In the genomic region with DNA sequence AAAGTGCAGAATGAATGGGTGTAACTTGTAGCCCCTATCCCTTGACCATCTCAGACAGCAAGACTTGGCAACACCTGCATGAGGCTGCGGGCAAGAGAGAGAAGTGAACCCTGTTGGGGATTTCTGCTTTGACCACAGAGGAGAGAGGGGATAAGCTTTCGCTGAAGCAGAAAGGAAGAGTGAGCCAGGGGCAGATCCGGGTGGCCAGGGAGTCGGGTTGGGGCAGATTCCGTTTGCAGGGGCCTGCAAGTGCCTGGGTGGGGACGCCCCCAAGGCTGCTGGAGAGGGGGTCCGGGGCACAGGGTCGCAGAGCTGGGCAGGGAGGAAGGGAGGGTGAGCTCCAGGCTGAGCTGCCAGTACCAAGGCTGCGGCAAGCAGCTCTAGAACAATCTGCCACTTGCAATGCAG, we compare ENCODE assay signal across 8 cellular contexts. TPM values are rescaled to one million over a fixed set of nuclear protein-coding genes. Genes with fewer than 3 reads are reported as not detected.
DNase-seq lines count a peak whose midpoint lies in the region; ATAC-seq, FAIRE-seq and TF ChIP-seq lines count a peak whose summit lies in the region.

No MANE protein-coding gene starts in this region.

- no TSS peak for BruUV-seq in Caco-2 (replicated peaks; lab: Mats Ljungman, UMichigan)

- H3K36me3 ChIP-seq in Caco-2 (ENCODE audit: control insufficient read depth, insufficient read depth, low read length) (no peaks in the 10 kb centered on the region), bronchial epithelial cell (ENCODE audit: control insufficient read depth, insufficient read depth, low read length) (no peaks in the 10 kb centered on the region), ascending aorta (no peaks in the 10 kb centered on the region)

- peak overlapping the region; percentile 68 for H3K4me3 Mint-ChIP-seq in Caco-2 (ENCODE audit: unreplicated experiment)

- no peaks in the 10 kb centered on the region for H3K9me3 Mint-ChIP-seq in Caco-2 (ENCODE audit: unreplicated experiment)

- H3K4me1 ChIP-seq in Caco-2 (peaks cover 8% of the 10 kb centered on the region; the same call in 1 of the 2 replicates), ascending aorta (no peaks in the 10 kb centered on the region)

- intact Hi-C loops in Caco-2 (cut with micrococcal nuclease; ENCODE audit: unreplicated experiment) (loop anchor here (5.0 kb wide), 1 partner anchor 66 kb away; no protein-coding TSS in a partner anchor), ascending aorta (cut with DNase I) (loop anchor here (5.0 kb wide), 1 partner anchor 61 kb away; no protein-coding TSS in a partner anchor), posterior vena cava (cut with DNase I) (no loop called here)

- no peak for FAIRE-seq in bronchial epithelial cell (lab: Jason Lieb, UNC)
- FAIRE-seq in HTR-8/SVneo (lab: Jason Lieb, UNC), result no peak

- H3K27me3 Mint-ChIP-seq in Caco-2 (ENCODE audit: insufficient read depth, unreplicated experiment), result peaks cover 3% of the 10 kb centered on the region

- H3K9me3 ChIP-seq in Caco-2 (no peaks in the 10 kb centered on the region), ascending aorta (no peaks in the 10 kb centered on the region)

- no peaks in the 10 kb centered on the region for H3K4me1 Mint-ChIP-seq in Caco-2 (ENCODE audit: low read depth, unreplicated experiment)

- no peak overlapping the region for H3K27ac ChIP-seq in ascending aorta

- TF ChIP-seq CTCF in Caco-2 (IDR thresholded peaks at IDR 0.05; ENCODE audit: insufficient read depth in 1 of 2, low read depth in 1 of 2, low read length in 1 of 2, severe bottlenecking in 1 of 2, unreplicated experiment in 1 of 2) (no peak), bronchial epithelial cell (IDR thresholded peaks at IDR 0.05; ENCODE audit: insufficient read depth, low read length, severe bottlenecking) (no peak), ascending aorta (IDR thresholded peaks at IDR 0.05) (no peak)

- ATAC-seq in GM19351 (IDR thresholded peaks at IDR 0.05; ENCODE audit: unreplicated experiment) (peak; percentile 48), HG03457 (IDR thresholded peaks at IDR 0.05; ENCODE audit: unreplicated experiment) (peak; percentile 40)

- no peak overlapping the region for H3K27ac Mint-ChIP-seq in Caco-2 (ENCODE audit: unreplicated experiment)

- DNase-seq in Caco-2 (no peak), bronchial epithelial cell (ENCODE audit: low read depth) (peak; percentile 4), NCI-H1694 (lab: John Stamatoyannopoulos, UW) (no peak), HTR-8/SVneo (ENCODE audit: insufficient read length, low spot score) (no peak), ascending aorta (ENCODE audit: low spot score in 2 of 2) (no peak), posterior vena cava (ENCODE audit: low spot score) (no peak)

- POLR2A ChIA-PET in Caco-2 (lab: Charles Lee), result no interaction called here

- CTCF ChIA-PET in Caco-2 (lab: Charles Lee), result interaction anchor here (0.6 to 1.2 kb wide), 3 partner anchors 10 to 584 kb away, joined by 3 to 11 read pairs (median 3); no protein-coding TSS in a partner anchor

- H3K36me3 Mint-ChIP-seq in Caco-2 (ENCODE audit: insufficient read depth, unreplicated experiment), result no peaks in the 10 kb centered on the region

- no peak overlapping the region for H3K4me3 ChIP-seq in Caco-2 (ENCODE audit: low read depth, low read length)
- H3K4me3 ChIP-seq in bronchial epithelial cell (ENCODE audit: low read depth, low read length), result no peak overlapping the region
- peak overlapping the region in 1 of 2 donors; percentile 53 for H3K4me3 ChIP-seq in ascending aorta

- H3K27me3 ChIP-seq in Caco-2 (replicated peaks; ENCODE audit: control insufficient read depth, insufficient read depth, low read length), result no peaks in the 10 kb centered on the region; the same call in 1 of the 2 replicates
- H3K27me3 ChIP-seq in bronchial epithelial cell (ENCODE audit: control insufficient read depth, insufficient read depth, low read length), result peaks cover 2% of the 10 kb centered on the region
- H3K27me3 ChIP-seq in ascending aorta, result no peaks in the 10 kb centered on the region

RNA-seq across cellular contexts. Expression of a gene that starts 25.3 kb away (rescaled TPM):
- total RNA-seq in Caco-2 (2022) (0.46 and 0.77 TPM in 2 replicates), bronchial epithelial cell (5.0 and 6.9 TPM in 2 replicates), ascending aorta (19.7 TPM), posterior vena cava (1 to 10 TPM; 7.9 to 9.2 TPM)

RNA-seq across cellular contexts. Expression of a gene that starts 37.5 kb away (rescaled TPM):
- 27.2 and 28.2 TPM in 2 replicates for total RNA-seq in Caco-2 (2022)
- total RNA-seq in bronchial epithelial cell, result 1.2 and 1.8 TPM in 2 replicates
- 12.8 TPM for total RNA-seq in ascending aorta
- 1 to 10 TPM; 6.1 to 6.9 TPM for total RNA-seq in posterior vena cava

Comparison
In these comparisons a context has a peak if more than half of its experiments do, and no peak if none do; other contexts are left out.
1. intact Hi-C loops: an anchor here in Caco-2 (5.0 kb wide) and ascending aorta (5.0 kb wide); none called in posterior vena cava.